2 cellular contexts compared by ENCODE assay signal in the genomic region with DNA sequence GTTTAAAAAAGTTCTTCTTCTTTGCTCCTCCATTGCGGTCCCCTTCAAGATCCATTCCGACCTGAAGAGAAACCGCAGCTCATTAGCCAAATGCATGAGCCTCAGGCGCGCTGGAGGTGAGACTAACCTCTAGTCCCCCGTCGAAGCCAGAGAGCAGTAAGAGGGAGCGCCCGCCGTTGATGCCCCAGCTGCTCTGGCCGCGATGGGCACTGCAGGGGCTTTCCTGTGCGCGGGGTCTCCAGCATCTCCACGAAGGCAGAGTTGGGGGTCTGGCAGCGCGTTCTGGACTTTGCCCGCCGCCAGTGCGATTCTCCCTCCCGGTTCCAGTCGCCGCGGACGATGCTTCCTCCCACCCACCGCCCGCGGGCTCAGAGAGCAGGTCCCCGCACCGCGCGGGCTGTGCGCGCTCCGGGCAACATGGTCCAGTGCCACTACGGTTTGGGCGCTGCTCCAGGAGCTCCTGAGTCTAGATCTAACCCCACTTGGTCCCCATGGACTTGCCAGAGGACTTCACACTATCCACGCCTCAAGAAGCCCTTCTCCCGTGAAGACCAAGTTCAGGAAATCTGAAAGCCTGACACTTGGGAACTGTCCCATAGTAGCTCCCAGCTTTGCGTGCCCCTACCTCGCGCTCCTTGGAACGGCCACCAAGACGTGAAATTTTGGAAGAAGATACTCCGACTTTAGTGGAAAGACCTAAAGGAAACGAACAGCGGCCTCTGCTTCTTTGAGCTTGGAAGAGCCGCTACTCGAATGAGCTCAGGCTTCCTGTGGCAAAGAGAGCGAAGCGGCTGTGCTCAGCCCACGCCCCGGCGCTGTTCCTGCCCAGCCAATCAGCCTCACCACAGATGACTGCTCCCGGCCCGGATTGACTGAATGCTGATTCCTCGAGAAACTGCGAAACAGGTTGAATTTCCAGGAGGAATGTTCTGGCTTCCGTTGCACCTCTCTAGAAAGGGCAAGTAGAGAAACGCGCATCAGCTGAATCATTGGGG.
TF ChIP-seq lines count a peak whose summit lies in the region.

A gene (minus strand): TSS at position 755 of the 995 bp plus-strand sequence. CDS start 700 bp downstream, at position 55.

TF ChIP-seq in Ishikawa, 13 proteins besides CTCF, POLR2A, EP300 and RAD21 (continued from another document):
- TF ChIP-seq, protein P1, sequence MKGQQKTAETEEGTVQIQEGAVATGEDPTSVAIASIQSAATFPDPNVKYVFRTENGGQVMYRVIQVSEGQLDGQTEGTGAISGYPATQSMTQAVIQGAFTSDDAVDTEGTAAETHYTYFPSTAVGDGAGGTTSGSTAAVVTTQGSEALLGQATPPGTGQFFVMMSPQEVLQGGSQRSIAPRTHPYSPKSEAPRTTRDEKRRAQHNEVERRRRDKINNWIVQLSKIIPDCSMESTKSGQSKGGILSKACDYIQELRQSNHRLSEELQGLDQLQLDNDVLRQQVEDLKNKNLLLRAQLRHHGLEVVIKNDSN (IDR thresholded peaks at IDR 0.05) = no peak
- TF ChIP-seq YY1 (IDR thresholded peaks at IDR 0.05; ENCODE audit: low read depth) (no peak), CREB1 (IDR thresholded peaks at IDR 0.05; ENCODE audit: low read depth) (no peak), TAF1 (IDR thresholded peaks at IDR 0.05; ENCODE audit: low read depth) (0 out of 2 replicates have a peak, but pooled peaks have one; percentile 27)

TF ChIP-seq in liver, 16 proteins besides CTCF, POLR2A, EP300 and RAD21 (continued from another document):
- TF ChIP-seq, protein P2, sequence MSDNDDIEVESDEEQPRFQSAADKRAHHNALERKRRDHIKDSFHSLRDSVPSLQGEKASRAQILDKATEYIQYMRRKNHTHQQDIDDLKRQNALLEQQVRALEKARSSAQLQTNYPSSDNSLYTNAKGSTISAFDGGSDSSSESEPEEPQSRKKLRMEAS (IDR thresholded peaks at IDR 0.05) = peak; percentile 37
- no peak for TF ChIP-seq FOXA1 (IDR thresholded peaks at IDR 0.05)
